9 cellular contexts compared by ENCODE assay signal in genomic region chr20:17681741-17682102, GRCh38. TPM values are rescaled to one million over a fixed set of nuclear protein-coding genes. Genes with fewer than 3 reads are reported as not detected.
DNase-seq lines count a peak whose midpoint lies in the region; ATAC-seq, FAIRE-seq and TF ChIP-seq lines count a peak whose summit lies in the region.
"Had no signal": no experiment of that assay in that cellular context is flagged by ENCODE, and none has a peak within 500 bp of the region (broad histone marks: within the 10 kb centered on the region; RNA-seq: fewer than 3 reads in every experiment).

No MANE protein-coding gene starts in this region.

- H3K36me3 ChIP-seq in OCI-LY3 (replicated peaks; ENCODE audit: low read depth, low read length) (peaks cover 6% of the 10 kb centered on the region), sigmoid colon (peaks cover 0 to 22% (median 0%) of the 10 kb centered on the region in 4 donors)

- H3K27me3 Mint-ChIP-seq in Calu3 (ENCODE audit: unreplicated experiment): peaks cover 37% of the 10 kb centered on the region

- H3K27ac Mint-ChIP-seq in Calu3 (ENCODE audit: unreplicated experiment): no peak overlapping the region

- peak; percentile 17 for ATAC-seq in GM21737 (IDR thresholded peaks at IDR 0.05; ENCODE audit: unreplicated experiment)

- peak overlapping the region; percentile 56 for H3K9ac ChIP-seq in OCI-LY3 (ENCODE audit: low read length)

- H3K36me3 Mint-ChIP-seq in Calu3 (ENCODE audit: insufficient read depth, unreplicated experiment): peaks cover 24% of the 10 kb centered on the region

- no peak overlapping the region for H2AFZ ChIP-seq in OCI-LY3 (ENCODE audit: low read depth, low read length)

- H4K20me1 ChIP-seq in OCI-LY3 (ENCODE audit: insufficient read depth, low read length): peaks cover 11% of the 10 kb centered on the region

- peak overlapping the region; percentile 68 for H3K4me3 Mint-ChIP-seq in Calu3 (ENCODE audit: low read depth, unreplicated experiment)

- H3K4me2 ChIP-seq in OCI-LY3 (ENCODE audit: low read length): peak overlapping the region; percentile 31

- BruUV-seq in Calu3 (replicated peaks; lab: Mats Ljungman, UMichigan): no TSS peak

- peaks cover 3% of the 10 kb centered on the region; the same call in 1 of the 2 replicates for H3K79me2 ChIP-seq in OCI-LY3 (ENCODE audit: low read length)

- H3K27me3 ChIP-seq in OCI-LY3 (ENCODE audit: low read depth, low read length) (peaks cover 31% of the 10 kb centered on the region), sigmoid colon (no peaks in the 10 kb centered on the region)

- H3K4me1 ChIP-seq in OCI-LY3 (ENCODE audit: low read length) (peaks cover 12% of the 10 kb centered on the region), sigmoid colon (peaks cover 0 to 35% (median 20%) of the 10 kb centered on the region in 4 donors)

- TF ChIP-seq POLR2A in sigmoid colon (IDR thresholded peaks at IDR 0.05): no peak

- intact Hi-C loops in Calu3 (cut with micrococcal nuclease; ENCODE audit: unreplicated experiment): loop anchor here (10.0 kb wide), 1 partner anchor 213 kb away; no protein-coding TSS in a partner anchor
- intact Hi-C loops in sigmoid colon (cut with DNase I): loop anchor here (1.0 to 10.0 kb wide), 6 partner anchors 126 to 323 kb away; partner anchors contain the start of gene MGME1

- TF ChIP-seq EP300 in sigmoid colon (IDR thresholded peaks at IDR 0.05): no peak

- CTCF ChIA-PET in Calu3 (lab: Charles Lee): interaction anchor here (0.7 to 1.3 kb wide), 3 partner anchors 25 to 216 kb away, joined by 4 to 10 read pairs (median 4); no protein-coding TSS in a partner anchor

- H3K27ac ChIP-seq in OCI-LY3 (ENCODE audit: low read length): no peak overlapping the region
- H3K27ac ChIP-seq in sigmoid colon: peak overlapping the region; percentile 93 to 98 (median 96)

- TF ChIP-seq CTCF in Calu3 (IDR thresholded peaks at IDR 0.05; ENCODE audit: unreplicated experiment) (no peak), OCI-LY3 (IDR thresholded peaks at IDR 0.05; ENCODE audit: low read depth, low read length) (no peak), epithelial cell of proximal tubule (conservative IDR thresholded peaks at IDR 0.05; ENCODE audit: low read depth, low read length) (no peak), sigmoid colon (IDR thresholded peaks at IDR 0.05) (no peak)

- no peaks in the 10 kb centered on the region for H3K9me3 Mint-ChIP-seq in Calu3 (ENCODE audit: low read depth, unreplicated experiment)

- no peak for FAIRE-seq in HTR-8/SVneo (lab: Jason Lieb, UNC)

- H3K9me3 ChIP-seq in OCI-LY3 (ENCODE audit: insufficient read depth, low read length) (no peaks in the 10 kb centered on the region), sigmoid colon (peaks cover 0 to 3% (median 0%) of the 10 kb centered on the region in 4 donors)

- peak overlapping the region; percentile 76 for H3K4me3 ChIP-seq in OCI-LY3 (ENCODE audit: low read length)
- peak overlapping the region; percentile 67 for H3K4me3 ChIP-seq in epithelial cell of proximal tubule (ENCODE audit: low read depth, low read length)
- H3K4me3 ChIP-seq in sigmoid colon: peak overlapping the region; percentile 80 to 88 (median 86)

- WGBS in sigmoid colon, 2 donors: 1% methylated on average over 62 of the region's 62 CpGs

- peaks cover 11% of the 10 kb centered on the region for H3K4me1 Mint-ChIP-seq in Calu3 (ENCODE audit: low read depth, unreplicated experiment)

- DNase-seq in Calu3 (no peak), epithelial cell of proximal tubule (ENCODE audit: low read depth) (no peak), sigmoid colon (no peak), HTR-8/SVneo (ENCODE audit: insufficient read length, low spot score) (no peak), GM03348 (ENCODE audit: low spot score) (no peak), NCI-H226 (no peak)

RNA-seq across cellular contexts. Expression of gene RRBP1, which starts 0.3 kb away (rescaled TPM):
- total RNA-seq in Calu3 (2022): 45.3 and 56.8 TPM in 2 replicates
- 73.1 and 77.5 TPM in 2 replicates for total RNA-seq in epithelial cell of proximal tubule
- total RNA-seq in sigmoid colon: 10 to 100 TPM; 30.1 to 69.2 (median 38.8) TPM
- polyA plus RNA-seq in sigmoid colon: 100 to 1,000 TPM in 1 of 3 donors, 10 to 100 TPM in 2; 24.6 to 245 (median 31.4) TPM

RNA-seq across cellular contexts. Expression of gene BANF2, which starts 18.0 kb away (rescaled TPM):
- not detected in 2 replicates for total RNA-seq in Calu3 (2022)
- not detected in 2 replicates for total RNA-seq in epithelial cell of proximal tubule
- not detected for total RNA-seq in sigmoid colon
- not detected for polyA plus RNA-seq in sigmoid colon
- total RNA-seq: T-helper 1 cell treated with Interleukin-12 subunit alpha and Interleukin-12 subunit beta and Interleukin-4 antibody, amounts not matched to agents 30 ng/mL and 1 ng/mL, for 36 hours had no signal
